In the genomic region with DNA sequence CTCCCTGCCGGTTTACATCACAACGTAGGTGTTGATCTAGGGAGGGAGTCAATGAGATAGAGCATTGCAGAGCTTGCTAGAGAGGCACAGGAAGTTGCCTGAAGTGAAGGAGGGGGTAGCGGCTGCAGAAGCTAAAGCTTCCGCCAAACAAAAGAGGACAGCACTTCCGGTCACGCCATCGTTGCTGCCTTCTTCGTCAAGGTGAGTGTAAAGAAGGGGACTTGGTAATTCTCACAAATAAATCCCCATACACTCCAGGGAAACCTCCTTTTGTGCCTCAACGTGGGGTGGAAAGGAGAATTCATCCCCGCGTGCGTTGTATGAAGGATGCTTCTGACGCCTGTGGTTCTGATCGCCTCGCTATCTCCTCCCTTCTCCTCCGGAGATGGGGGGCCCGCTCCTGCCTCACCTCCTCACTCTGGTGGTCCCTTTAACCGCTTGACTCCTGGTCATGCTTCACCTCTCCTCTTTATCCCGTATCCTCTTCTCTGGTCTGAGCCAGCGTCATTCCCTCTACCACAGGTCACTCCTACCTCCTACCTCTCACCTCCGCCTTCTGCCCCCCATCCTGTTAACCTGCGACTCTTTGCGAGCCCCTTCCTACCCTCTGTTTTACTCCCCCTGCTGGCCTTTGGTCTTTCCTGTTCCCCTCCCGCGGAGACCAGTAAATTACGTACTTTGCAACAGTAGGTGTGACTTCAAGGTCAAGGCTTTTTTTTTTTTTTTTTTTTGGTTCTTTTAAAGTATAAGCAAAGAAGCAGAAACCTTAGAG, we compare ENCODE assay signal across 8 cellular contexts. TPM values are rescaled to one million over a fixed set of nuclear protein-coding genes. Genes with fewer than 3 reads are reported as not detected.
DNase-seq lines count a peak whose midpoint lies in the region; ATAC-seq and TF ChIP-seq lines count a peak whose summit lies in the region.

No MANE protein-coding gene starts in this region.

- H3K36me3 ChIP-seq in ACC112 (ENCODE audit: insufficient read depth, low read length) (no peaks in the 10 kb centered on the region), mucosa of descending colon (ENCODE audit: low read depth) (no peaks in the 10 kb centered on the region)

- DNase-seq in NCI-H526 (lab: John Stamatoyannopoulos, UW), result peak; percentile 68 to 74
- DNase-seq in activated CD8-positive, alpha-beta memory T cell treated with anti-CD3 and anti-CD28 coated beads for 4 hours (ENCODE audit: low read depth in 2 of 2), result peak; percentile 28 to 30
- DNase-seq in endothelial cell (ENCODE audit: low spot score), result peak; percentile 19
- DNase-seq in mucosa of descending colon, result peak; percentile 65 to 74 (median 67)
- peak; percentile 8 to 28 for DNase-seq in stimulated activated CD8-positive, alpha-beta memory T cell treated with anti-CD3 and anti-CD28 coated beads, Interleukin-4, amount 100 ng/mL, for 4 hours (ENCODE audit: low read depth in 2 of 2, low spot score in 1 of 2)

- peaks cover 15% of the 10 kb centered on the region for H3K79me2 ChIP-seq in ACC112 (ENCODE audit: control insufficient read depth, insufficient read depth, low read length, unreplicated experiment)

- peak overlapping the region; percentile 98 for H3K4me3 Mint-ChIP-seq in endothelial cell (ENCODE audit: unreplicated experiment)

- H3K36me3 Mint-ChIP-seq in endothelial cell (ENCODE audit: low read depth, unreplicated experiment), result no peaks in the 10 kb centered on the region

- H3K4me1 ChIP-seq in ACC112 (ENCODE audit: control insufficient read depth, insufficient read depth, low read length, unreplicated experiment) (no peaks in the 10 kb centered on the region), mucosa of descending colon (ENCODE audit: low read depth) (no peaks in the 10 kb centered on the region)

- peak overlapping the region; percentile 91 for H3K27ac Mint-ChIP-seq in endothelial cell (ENCODE audit: unreplicated experiment)

- TF ChIP-seq CTCF in endothelial cell (IDR thresholded peaks at IDR 0.05; ENCODE audit: unreplicated experiment) (no peak), mucosa of descending colon (IDR thresholded peaks at IDR 0.05) (no peak)

- H3K4me1 Mint-ChIP-seq in endothelial cell (ENCODE audit: unreplicated experiment), result peaks cover 4% of the 10 kb centered on the region

- H3K4me3 ChIP-seq in ACC112 (ENCODE audit: low read depth, low read length), result peak overlapping the region; percentile 92
- H3K4me3 ChIP-seq in mucosa of descending colon, result peak overlapping the region; percentile 19

- H2AFZ ChIP-seq in ACC112 (ENCODE audit: low read length, unreplicated experiment), result peak overlapping the region; percentile 95

- ATAC-seq in GM18867 (IDR thresholded peaks at IDR 0.05; ENCODE audit: unreplicated experiment), result peak; percentile 91
- peak; percentile 87 for ATAC-seq in HG03108 (IDR thresholded peaks at IDR 0.05; ENCODE audit: unreplicated experiment)
- ATAC-seq in mucosa of descending colon, result peak; percentile 98

- intact Hi-C loops in mucosa of descending colon (cut with DNase I, micrococcal nuclease), result no loop called here

- no peak overlapping the region for H3K27ac ChIP-seq in ACC112 (ENCODE audit: low read depth, low read length)

- no peaks in the 10 kb centered on the region for H3K27me3 ChIP-seq in ACC112 (ENCODE audit: insufficient read depth, low read length)

- H3K27me3 Mint-ChIP-seq in endothelial cell (ENCODE audit: unreplicated experiment), result no peaks in the 10 kb centered on the region

- no peaks in the 10 kb centered on the region for H3K9me3 ChIP-seq in mucosa of descending colon

- H3K9me3 Mint-ChIP-seq in endothelial cell (ENCODE audit: unreplicated experiment), result no peaks in the 10 kb centered on the region

RNA-seq across cellular contexts. Expression of gene GSPT2, which starts 59.9 kb away (rescaled TPM):
- 16.4 TPM for total RNA-seq in endothelial cell (ENCODE audit: unreplicated experiment)
- total RNA-seq in mucosa of descending colon, result 1 to 10 TPM; 5.4 to 9.5 (median 5.4) TPM

Comparison
In these comparisons a context has a peak if more than half of its experiments do, and no peak if none do; other contexts are left out.
1. DNase-seq: peak in every context shown above with its lines; median percentile 71 in NCI-H526; 67 in mucosa of descending colon; 29 in activated CD8-positive, alpha-beta memory T cell treated with anti-CD3 and anti-CD28 coated beads for 4 hours; 19 in endothelial cell; 18 in stimulated activated CD8-positive, alpha-beta memory T cell treated with anti-CD3 and anti-CD28 coated beads, Interleukin-4, amount 100 ng/mL, for 4 hours.